In genomic region chr1:64107041-64107440, GRCh38 we compare ENCODE assay signal across 27 cellular contexts.
"Had no signal": no experiment of that assay in that cellular context is flagged by ENCODE, and none has a peak within 500 bp of the region (broad histone marks: within the 10 kb centered on the region; RNA-seq: fewer than 3 reads in every experiment).

No MANE protein-coding gene starts in this region.

- H3K27me3 ChIP-seq: brain microvascular endothelial cell, SJCRH30 had no signal

- H3K4me1 ChIP-seq: SJCRH30 had no signal

- H3K36me3 ChIP-seq: brain microvascular endothelial cell, SJCRH30 had no signal

- ATAC-seq: activated CD4-positive, alpha-beta T cell treated with anti-CD3 and anti-CD28 coated beads for 36 hours; activated CD4-positive, CD25-positive, alpha-beta regulatory T cell treated with anti-CD3 and anti-CD28 coated beads, Interleukin-2, amount 50 U/mL, for 24 hours; activated CD8-positive, alpha-beta T cell treated with anti-CD3 and anti-CD28 coated beads, Interleukin-2, amount 10 ng/mL, durations not matched to agents 7 days and 5 days had no signal

- H3K9me3 ChIP-seq: SJCRH30 had no signal

- H3K4me3 ChIP-seq: SJCRH30, SK-N-MC had no signal

- DNase-seq: activated CD4-positive, alpha-beta T cell treated with anti-CD3 and anti-CD28 coated beads for 36 hours; activated CD4-positive, alpha-beta T cell treated with anti-CD3 and anti-CD28 coated beads, Interleukin-2, amount 10 ng/mL, durations not matched to agents 7 days and 5 days; activated CD4-positive, alpha-beta T cell treated with anti-CD3 and anti-CD28 coated beads, Interleukin-2, amount 50 U/mL, for 48 hours; activated CD8-positive, alpha-beta T cell treated with anti-CD3 and anti-CD28 coated beads, Interleukin-2, amount 10 ng/mL, durations not matched to agents 7 days and 5 days; activated gamma-delta T cell; activated naive CD4-positive, alpha-beta T cell treated with Interleukin-2 at 50 U/mL for 16 hours; activated naive CD8-positive, alpha-beta T cell treated with anti-CD3 and anti-CD28 coated beads, Interleukin-2, amount 10 ng/mL, durations not matched to agents 7 days and 5 days; activated T-cell treated with anti-CD3 and anti-CD28 coated beads, Interleukin-2, amount 50 U/mL, for 24 hours; anterior cingulate cortex; brain microvascular endothelial cell; Karpas-422; KBM-7; NCI-H1436 treated with DMSO at 0.1 percent for 48 hours; NCI-H1694 treated with DMSO at 0.1 percent for 48 hours; NCI-H2029; NCI-H2171 treated with DMSO at 0.1 percent for 48 hours; NCI-H2227 treated with DMSO at 0.1 percent for 48 hours; NCI-H446; NCI-H510A treated with DMSO at 0.1 percent for 48 hours; NCI-H69; NCI-H82; OCI-M1; SHP77; SJCRH30; T1000 had no signal

- H3K27ac ChIP-seq: brain microvascular endothelial cell, SJCRH30, SK-N-MC had no signal
